Comparison of ENCODE assay signal across 9 cellular contexts in the genomic region with DNA sequence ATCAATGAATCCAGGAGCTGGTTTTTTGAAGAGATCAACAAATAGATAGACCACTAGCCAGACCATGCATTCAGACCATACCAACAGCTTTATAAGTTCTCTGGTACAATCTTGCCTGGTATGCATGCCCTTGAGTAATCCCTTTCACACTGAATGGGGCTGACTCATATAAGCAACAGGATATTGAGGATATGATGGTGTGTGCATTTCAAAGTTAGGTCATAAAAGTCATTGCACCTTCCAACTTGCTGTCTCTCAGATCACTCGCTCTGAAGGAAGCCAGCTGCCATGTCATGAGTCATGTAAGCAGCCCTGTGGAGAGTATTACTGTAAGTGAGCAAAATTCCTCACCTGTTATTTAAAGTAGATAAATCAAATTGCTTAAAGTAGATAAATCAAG. TPM values are rescaled to one million over a fixed set of nuclear protein-coding genes. Genes with fewer than 3 reads are reported as not detected.
A peak's percentile ranks its signal among the peaks of the same experiment; 100 is the strongest.
DNase-seq lines count a peak whose midpoint lies in the region; ATAC-seq and TF ChIP-seq lines count a peak whose summit lies in the region.
"Had no signal": no experiment of that assay in that cellular context is flagged by ENCODE, and none has a peak within 500 bp of the region (broad histone marks: within the 10 kb centered on the region; RNA-seq: fewer than 3 reads in every experiment).

No MANE protein-coding gene starts in this region.

- no peak overlapping the region for H2AFZ ChIP-seq in PC-3 (ENCODE audit: low read length)
- H2AFZ ChIP-seq in fibroblast of lung (ENCODE audit: low read length) = no peak overlapping the region

- H3K27ac ChIP-seq in PC-3 (ENCODE audit: low read length) (no peak overlapping the region), fibroblast of lung (ENCODE audit: insufficient read depth, low read length) (no peak overlapping the region), adrenal gland (no peak overlapping the region)

- H3K4me1 ChIP-seq in PC-3 (ENCODE audit: insufficient read depth, low read length) (0 out of 2 replicates have a peak, but pooled peaks cover 4% of the 10 kb centered on the region), fibroblast of lung (ENCODE audit: control insufficient read depth, extremely low read depth, insufficient read depth, low read length) (peaks cover 14% of the 10 kb centered on the region), adrenal gland (replicated peaks in 1 of 2) (no peaks in the 10 kb centered on the region)

- intact Hi-C loops in activated naive CD4-positive, alpha-beta T cell treated with anti-CD3 and anti-CD28 coated beads for 36 hours (cut with micrococcal nuclease) = loop anchor here (1.0 kb wide), 1 partner anchor 133 kb away; no protein-coding TSS in a partner anchor
- intact Hi-C loops in PC-3 (cut with micrococcal nuclease) (no loop called here), adrenal gland (cut with DNase I) (no loop called here)

- H3K36me3 ChIP-seq in PC-3 (ENCODE audit: low read depth, low read length) (no peaks in the 10 kb centered on the region), fibroblast of lung (ENCODE audit: control insufficient read depth, insufficient read depth, low read length) (no peaks in the 10 kb centered on the region), adrenal gland (replicated peaks in 1 of 2) (no peaks in the 10 kb centered on the region)

- ATAC-seq in PC-3 (peak; percentile 99), HG02885 (IDR thresholded peaks at IDR 0.05; ENCODE audit: poor library complexity, unreplicated experiment) (no peak), GM21367 (IDR thresholded peaks at IDR 0.05; ENCODE audit: unreplicated experiment) (no peak)

- WGBS in adrenal gland, 4 donors = 35 to 44% (median 39%) methylated on average over 1 of the region's 1 CpG

- H3K9ac ChIP-seq in PC-3 (ENCODE audit: low read length) (no peak overlapping the region), fibroblast of lung (ENCODE audit: insufficient read depth, low read length) (no peak overlapping the region)

- peaks cover 12% of the 10 kb centered on the region for H3K4me1 Mint-ChIP-seq in activated naive CD4-positive, alpha-beta T cell treated with anti-CD3 and anti-CD28 coated beads for 36 hours (ENCODE audit: low read depth)
- H3K4me1 Mint-ChIP-seq in activated naive CD4-positive, alpha-beta T cell treated with anti-CD3 and anti-CD28 coated beads, Interleukin-2, amount 10 ng/mL, durations not matched to agents 7 days and 5 days = no peaks in the 10 kb centered on the region

- TF ChIP-seq POLR2A in adrenal gland (IDR thresholded peaks at IDR 0.05) = no peak

- H3K27me3 Mint-ChIP-seq in activated naive CD4-positive, alpha-beta T cell treated with anti-CD3 and anti-CD28 coated beads for 36 hours (ENCODE audit: low read depth) = peaks cover 18% of the 10 kb centered on the region
- peaks cover 51% of the 10 kb centered on the region for H3K27me3 Mint-ChIP-seq in activated naive CD4-positive, alpha-beta T cell treated with anti-CD3 and anti-CD28 coated beads, Interleukin-2, amount 10 ng/mL, durations not matched to agents 7 days and 5 days

- DNase-seq in activated naive CD4-positive, alpha-beta T cell treated with anti-CD3 and anti-CD28 coated beads for 36 hours = peak; percentile 61
- no peak for DNase-seq in activated naive CD4-positive, alpha-beta T cell treated with anti-CD3 and anti-CD28 coated beads, Interleukin-2, amount 10 ng/mL, durations not matched to agents 7 days and 5 days
- DNase-seq in PC-3 (peak; percentile 89), fibroblast of lung (ENCODE audit: low read depth in 2 of 2) (peak; percentile 90 to 99), smooth muscle cell of the brain vasculature (ENCODE audit: low read depth, low spot score) (peak; percentile 28), adrenal gland (no peak)
- DNase-seq: T-cell had no signal

- H3K79me2 ChIP-seq in PC-3 (ENCODE audit: low read length) (no peaks in the 10 kb centered on the region), fibroblast of lung (ENCODE audit: control insufficient read depth, insufficient read depth, low read length) (no peaks in the 10 kb centered on the region)

- TF ChIP-seq CTCF in PC-3 (conservative IDR thresholded peaks at IDR 0.05; ENCODE audit: low read depth, low read length) (no peak), fibroblast of lung (conservative IDR thresholded peaks at IDR 0.05 in 1 of 2, IDR thresholded peaks at IDR 0.05 in 1 of 2; ENCODE audit: low read depth in 1 of 2, low read length in 2 of 2) (no peak), adrenal gland (IDR thresholded peaks at IDR 0.05) (no peak)

- no peaks in the 10 kb centered on the region for H3K9me2 ChIP-seq in PC-3 (replicated peaks; ENCODE audit: low read length)

- CTCF ChIA-PET in activated naive CD4-positive, alpha-beta T cell treated with anti-CD3 and anti-CD28 coated beads for 36 hours (lab: Charles Lee) = interaction anchor here (1.4 kb wide), 1 partner anchor 119 kb away, joined by 4 read pairs; no protein-coding TSS in a partner anchor
- CTCF ChIA-PET in activated naive CD4-positive, alpha-beta T cell treated with anti-CD3 and anti-CD28 coated beads, Interleukin-2, amount 10 ng/mL, durations not matched to agents 7 days and 5 days (lab: Charles Lee) = interaction anchor here (0.6 kb wide), 1 partner anchor 83 kb away, joined by 3 read pairs; no protein-coding TSS in a partner anchor
- CTCF ChIA-PET in PC-3 (lab: Charles Lee) = no interaction called here

- POLR2A ChIA-PET in PC-3 (lab: Charles Lee; ENCODE audit: unreplicated experiment) = no interaction called here

- H3K9me3 ChIP-seq in PC-3 (ENCODE audit: low read length) (no peaks in the 10 kb centered on the region), fibroblast of lung (ENCODE audit: control insufficient read depth, insufficient read depth, low read depth, low read length) (no peaks in the 10 kb centered on the region), adrenal gland (replicated peaks in 1 of 3) (no peaks in the 10 kb centered on the region)

- no peaks in the 10 kb centered on the region for H3K36me3 Mint-ChIP-seq in activated naive CD4-positive, alpha-beta T cell treated with anti-CD3 and anti-CD28 coated beads for 36 hours (ENCODE audit: low read depth)
- no peaks in the 10 kb centered on the region for H3K36me3 Mint-ChIP-seq in activated naive CD4-positive, alpha-beta T cell treated with anti-CD3 and anti-CD28 coated beads, Interleukin-2, amount 10 ng/mL, durations not matched to agents 7 days and 5 days

- H3K4me2 ChIP-seq in PC-3 (ENCODE audit: low read length) (no peak overlapping the region), fibroblast of lung (ENCODE audit: extremely low read depth, insufficient read depth, low read length) (no peak overlapping the region)

- no peak overlapping the region for H3K4me3 Mint-ChIP-seq in activated naive CD4-positive, alpha-beta T cell treated with anti-CD3 and anti-CD28 coated beads for 36 hours
- H3K4me3 Mint-ChIP-seq in activated naive CD4-positive, alpha-beta T cell treated with anti-CD3 and anti-CD28 coated beads, Interleukin-2, amount 10 ng/mL, durations not matched to agents 7 days and 5 days = no peak overlapping the region
- H3K4me3 Mint-ChIP-seq: T-cell had no signal

- H3K27me3 ChIP-seq in PC-3 (ENCODE audit: low read length) = peaks cover 17% of the 10 kb centered on the region
- H3K27me3 ChIP-seq in fibroblast of lung (ENCODE audit: control insufficient read depth, insufficient read depth, low read length) = peaks cover 3% of the 10 kb centered on the region
- no peaks in the 10 kb centered on the region for H3K27me3 ChIP-seq in adrenal gland

- no TSS peak for BruUV-seq in PC-3 (replicated peaks; lab: Mats Ljungman, UMichigan)

- H4K20me1 ChIP-seq in PC-3 (ENCODE audit: low read length) (no peaks in the 10 kb centered on the region), fibroblast of lung (ENCODE audit: control insufficient read depth, extremely low read depth, insufficient read depth, low read length) (no peaks in the 10 kb centered on the region)

- no peaks in the 10 kb centered on the region for H3F3A ChIP-seq in PC-3 (ENCODE audit: low read length, unreplicated experiment)

- H3K9me3 Mint-ChIP-seq in activated naive CD4-positive, alpha-beta T cell treated with anti-CD3 and anti-CD28 coated beads for 36 hours = peaks cover 12% of the 10 kb centered on the region
- H3K9me3 Mint-ChIP-seq in activated naive CD4-positive, alpha-beta T cell treated with anti-CD3 and anti-CD28 coated beads, Interleukin-2, amount 10 ng/mL, durations not matched to agents 7 days and 5 days = peaks cover 12% of the 10 kb centered on the region

- no peak overlapping the region for H3K27ac Mint-ChIP-seq in activated naive CD4-positive, alpha-beta T cell treated with anti-CD3 and anti-CD28 coated beads for 36 hours
- H3K27ac Mint-ChIP-seq in activated naive CD4-positive, alpha-beta T cell treated with anti-CD3 and anti-CD28 coated beads, Interleukin-2, amount 10 ng/mL, durations not matched to agents 7 days and 5 days = no peak overlapping the region
- H3K27ac Mint-ChIP-seq: T-cell had no signal

- H3K4me3 ChIP-seq in PC-3 (ENCODE audit: low read length) = no peak overlapping the region
- H3K4me3 ChIP-seq in fibroblast of lung (replicated peaks in 1 of 4; ENCODE audit: control extremely low read depth in 1 of 4, insufficient read depth in 1 of 4, low read depth in 3 of 4, low read length in 4 of 4) = no peak overlapping the region
- H3K4me3 ChIP-seq in adrenal gland = no peak overlapping the region

RNA-seq across cellular contexts. Expression of a gene that starts 45.0 kb away (rescaled TPM):
- total RNA-seq in activated naive CD4-positive, alpha-beta T cell treated with anti-CD3 and anti-CD28 coated beads for 36 hours = not detected
- total RNA-seq in PC-3 (2014; rRNA removed) (not detected in 2 replicates), fibroblast of lung (not detected in 2 replicates), adrenal gland (not detected)
- polyA plus RNA-seq in fibroblast of lung (not detected in 2 replicates), adrenal gland (not detected)
- not detected in 2 replicates for polyA plus RNA-seq in fibroblast of lung (2012)
- not detected in 2 replicates for polyA minus RNA-seq in fibroblast of lung (ENCODE audit: low replicate concordance)
- total RNA-seq: T-cell had no signal

Comparison
In these comparisons a context has a peak if more than half of its experiments do, and no peak if none do; other contexts are left out.
1. DNase-seq: peak in activated naive CD4-positive, alpha-beta T cell treated with anti-CD3 and anti-CD28 coated beads for 36 hours (single experiment), PC-3 (single experiment), fibroblast of lung (2 of 2) and smooth muscle cell of the brain vasculature (single experiment); none in activated naive CD4-positive, alpha-beta T cell treated with anti-CD3 and anti-CD28 coated beads, Interleukin-2, amount 10 ng/mL, durations not matched to agents 7 days and 5 days (single experiment) and adrenal gland (0 of 7).